Comparison of ENCODE assay signal across 13 cellular contexts in the genomic region with DNA sequence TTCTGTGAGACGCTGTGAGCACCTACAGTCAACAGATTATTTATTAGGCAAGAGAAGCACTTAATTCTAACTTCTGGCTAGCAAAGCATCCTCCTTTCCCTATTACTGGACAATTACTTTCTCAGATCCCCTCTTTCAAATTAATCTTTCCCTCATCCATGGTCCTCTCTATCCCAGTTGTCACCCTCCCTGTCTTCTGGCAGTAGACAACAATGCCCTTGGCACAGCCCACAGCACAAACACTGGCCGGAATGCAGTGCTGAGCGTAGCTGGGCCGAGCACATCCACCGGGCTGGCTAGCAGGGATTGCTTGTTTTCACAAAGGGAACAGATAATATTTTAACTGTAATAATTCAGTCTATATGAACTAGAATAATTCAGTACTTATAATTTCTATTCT.
DNase-seq lines count a peak whose midpoint lies in the region; TF ChIP-seq lines count a peak whose summit lies in the region.
"Had no signal": no experiment of that assay in that cellular context is flagged by ENCODE, and none has a peak within 500 bp of the region (broad histone marks: within the 10 kb centered on the region; RNA-seq: fewer than 3 reads in every experiment).

No MANE protein-coding gene starts in this region.

- in situ Hi-C loops in GM23248 (cut with MboI): no loop called here

- no peaks in the 10 kb centered on the region for H3K9me3 Mint-ChIP-seq in activated T-helper 2 cell treated with anti-CD3 and anti-CD28 coated beads, Interferon-gamma antibody, Interleukin-2, Interleukin-4, amounts not matched to agents 10 μg/mL and 5 μg/mL and 100 μg/mL, durations not matched to agents 14 hours and 24 hours and 36 hours
- H3K9me3 Mint-ChIP-seq in Caco-2 (ENCODE audit: unreplicated experiment): no peaks in the 10 kb centered on the region
- H3K9me3 Mint-ChIP-seq: activated T-helper 17 cell treated with anti-CD3 and anti-CD28 coated beads, Interleukin-2, amount 50 U/mL, for 72 hours had no signal

- no peak overlapping the region for H3K27ac Mint-ChIP-seq in activated T-helper 2 cell treated with anti-CD3 and anti-CD28 coated beads, Interferon-gamma antibody, Interleukin-2, Interleukin-4, amounts not matched to agents 10 μg/mL and 5 μg/mL and 100 μg/mL, durations not matched to agents 14 hours and 24 hours and 36 hours
- H3K27ac Mint-ChIP-seq in Caco-2 (ENCODE audit: unreplicated experiment): no peak overlapping the region
- H3K27ac Mint-ChIP-seq: activated T-helper 17 cell treated with anti-CD3 and anti-CD28 coated beads, Interleukin-2, amount 50 U/mL, for 72 hours had no signal

- no peak overlapping the region for H3K27ac ChIP-seq in GM23248
- H3K27ac ChIP-seq in MM.1S (ENCODE audit: low read length): no peak overlapping the region
- H3K27ac ChIP-seq: gastroesophageal sphincter had no signal

- CTCF ChIA-PET in Caco-2 (lab: Charles Lee): no interaction called here

- TF ChIP-seq CTCF in MM.1S (IDR thresholded peaks at IDR 0.05; ENCODE audit: low read length): no peak
- no peak for TF ChIP-seq CTCF in Caco-2 (IDR thresholded peaks at IDR 0.05; ENCODE audit: insufficient read depth in 1 of 2, low read depth in 1 of 2, low read length in 1 of 2, severe bottlenecking in 1 of 2, unreplicated experiment in 1 of 2)

- no peak overlapping the region for H3K4me3 Mint-ChIP-seq in activated T-helper 2 cell treated with anti-CD3 and anti-CD28 coated beads, Interferon-gamma antibody, Interleukin-2, Interleukin-4, amounts not matched to agents 10 μg/mL and 5 μg/mL and 100 μg/mL, durations not matched to agents 14 hours and 24 hours and 36 hours (ENCODE audit: low read depth)
- no peak overlapping the region for H3K4me3 Mint-ChIP-seq in Caco-2 (ENCODE audit: unreplicated experiment)
- H3K4me3 Mint-ChIP-seq: activated T-helper 17 cell treated with anti-CD3 and anti-CD28 coated beads, Interleukin-2, amount 50 U/mL, for 72 hours had no signal

- H3K27me3 Mint-ChIP-seq in activated T-helper 2 cell treated with anti-CD3 and anti-CD28 coated beads, Interferon-gamma antibody, Interleukin-2, Interleukin-4, amounts not matched to agents 10 μg/mL and 5 μg/mL and 100 μg/mL, durations not matched to agents 14 hours and 24 hours and 36 hours (ENCODE audit: low read depth): no peaks in the 10 kb centered on the region
- no peaks in the 10 kb centered on the region for H3K27me3 Mint-ChIP-seq in Caco-2 (ENCODE audit: insufficient read depth, unreplicated experiment)
- H3K27me3 Mint-ChIP-seq: activated T-helper 17 cell treated with anti-CD3 and anti-CD28 coated beads, Interleukin-2, amount 50 U/mL, for 72 hours had no signal

- intact Hi-C loops in activated T-helper 2 cell treated with anti-CD3 and anti-CD28 coated beads, Interferon-gamma antibody, Interleukin-2, Interleukin-4, amounts not matched to agents 10 μg/mL and 5 μg/mL and 100 μg/mL, durations not matched to agents 14 hours and 24 hours and 36 hours (cut with micrococcal nuclease): no loop called here
- intact Hi-C loops in Caco-2 (cut with micrococcal nuclease; ENCODE audit: unreplicated experiment): loop anchor here (1.0 kb wide), 1 partner anchor 8 kb away; no protein-coding TSS in a partner anchor

- H3K4me2 ChIP-seq in GM23248 (ENCODE audit: unreplicated experiment) (no peak overlapping the region), MM.1S (ENCODE audit: low read depth, low read length) (no peak overlapping the region)

- BruUV-seq in Caco-2 (replicated peaks; lab: Mats Ljungman, UMichigan): no TSS peak

- H3K9me3 ChIP-seq in GM23248 (ENCODE audit: low read depth) (no peaks in the 10 kb centered on the region), MM.1S (replicated peaks; ENCODE audit: insufficient read depth, low read length) (no peaks in the 10 kb centered on the region), Caco-2 (no peaks in the 10 kb centered on the region)
- H3K9me3 ChIP-seq: BE2C, gastroesophageal sphincter had no signal

- 58 to 65% methylated on average over 5 of the region's 5 CpGs for WGBS in GM23248 (ENCODE audit: low coverage in 1 of 2, low lambda C conversion rate in 2 of 2, missing lambda C conversion rate in 2 of 2), 2 experiments

- H3K9me2 ChIP-seq in GM23248 (ENCODE audit: insufficient read depth) (no peaks in the 10 kb centered on the region), MM.1S (replicated peaks; ENCODE audit: insufficient read depth, low read length) (no peaks in the 10 kb centered on the region)

- H3K79me2 ChIP-seq in GM23248 (ENCODE audit: insufficient read depth) (no peaks in the 10 kb centered on the region), MM.1S (ENCODE audit: low read length) (no peaks in the 10 kb centered on the region)

- no peaks in the 10 kb centered on the region for H3K4me1 Mint-ChIP-seq in activated T-helper 2 cell treated with anti-CD3 and anti-CD28 coated beads, Interferon-gamma antibody, Interleukin-2, Interleukin-4, amounts not matched to agents 10 μg/mL and 5 μg/mL and 100 μg/mL, durations not matched to agents 14 hours and 24 hours and 36 hours (ENCODE audit: low read depth)
- peaks cover 15% of the 10 kb centered on the region for H3K4me1 Mint-ChIP-seq in Caco-2 (ENCODE audit: low read depth, unreplicated experiment)
- H3K4me1 Mint-ChIP-seq: activated T-helper 17 cell treated with anti-CD3 and anti-CD28 coated beads, Interleukin-2, amount 50 U/mL, for 72 hours had no signal

- H3K4me1 ChIP-seq in GM23248 (ENCODE audit: insufficient read depth): peaks cover 9% of the 10 kb centered on the region; the same call in 1 of the 2 replicates
- no peaks in the 10 kb centered on the region for H3K4me1 ChIP-seq in MM.1S (ENCODE audit: low read length)
- peaks cover 15% of the 10 kb centered on the region; the same call in 1 of the 2 replicates for H3K4me1 ChIP-seq in Caco-2

- H3F3A ChIP-seq in GM23248 (ENCODE audit: insufficient read depth) (no peaks in the 10 kb centered on the region), MM.1S (ENCODE audit: insufficient read depth, low read length) (no peaks in the 10 kb centered on the region)

- no peaks in the 10 kb centered on the region for H4K20me1 ChIP-seq in GM23248 (ENCODE audit: insufficient read depth)
- H4K20me1 ChIP-seq in MM.1S (ENCODE audit: insufficient read depth, low read length): no peaks in the 10 kb centered on the region

- H3K4me3 ChIP-seq in GM23248: no peak overlapping the region
- no peak overlapping the region for H3K4me3 ChIP-seq in MM.1S (ENCODE audit: low read length)
- no peak overlapping the region for H3K4me3 ChIP-seq in Caco-2 (ENCODE audit: low read depth, low read length)
- H3K4me3 ChIP-seq: gastroesophageal sphincter had no signal

- no peaks in the 10 kb centered on the region for H3K36me3 Mint-ChIP-seq in activated T-helper 2 cell treated with anti-CD3 and anti-CD28 coated beads, Interferon-gamma antibody, Interleukin-2, Interleukin-4, amounts not matched to agents 10 μg/mL and 5 μg/mL and 100 μg/mL, durations not matched to agents 14 hours and 24 hours and 36 hours (ENCODE audit: low read depth)
- no peaks in the 10 kb centered on the region for H3K36me3 Mint-ChIP-seq in Caco-2 (ENCODE audit: insufficient read depth, unreplicated experiment)

- H3K27me3 ChIP-seq in GM23248 (replicated peaks; ENCODE audit: insufficient read depth) (no peaks in the 10 kb centered on the region), MM.1S (replicated peaks; ENCODE audit: insufficient read depth, low read length) (no peaks in the 10 kb centered on the region), Caco-2 (replicated peaks; ENCODE audit: control insufficient read depth, insufficient read depth, low read length) (no peaks in the 10 kb centered on the region)
- H3K27me3 ChIP-seq: BE2C, gastroesophageal sphincter had no signal

- H3K36me3 ChIP-seq in GM23248 (ENCODE audit: low read depth): no peaks in the 10 kb centered on the region
- H3K36me3 ChIP-seq in MM.1S (replicated peaks; ENCODE audit: insufficient read depth, low read length): no peaks in the 10 kb centered on the region
- no peaks in the 10 kb centered on the region for H3K36me3 ChIP-seq in Caco-2 (ENCODE audit: control insufficient read depth, insufficient read depth, low read length)
- H3K36me3 ChIP-seq: BE2C, gastroesophageal sphincter had no signal

- POLR2A ChIA-PET in Caco-2 (lab: Charles Lee): no interaction called here

- H3K9ac ChIP-seq in GM23248: no peak overlapping the region
- no peak overlapping the region for H3K9ac ChIP-seq in MM.1S (ENCODE audit: low read length)

- H2AFZ ChIP-seq in GM23248 (no peak overlapping the region), MM.1S (ENCODE audit: low read length) (no peak overlapping the region)

- DNase-seq in GM23248 (peak; percentile 27), astrocyte of the hippocampus (ENCODE audit: low read depth, low spot score) (peak; percentile 53), hypothalamus (lab: John Stamatoyannopoulos, UW) (peak in 29 of 51 donors; percentile 4 to 68 (median 37)), putamen (ENCODE audit: low spot score) (peak; percentile 62), MM.1S (no peak), Caco-2 (no peak), occipital lobe (lab: John Stamatoyannopoulos, UW) (no peak)
- DNase-seq in activated T-helper 2 cell treated with anti-CD3 and anti-CD28 coated beads, Interferon-gamma antibody, Interleukin-2, Interleukin-4, amounts not matched to agents 10 μg/mL and 5 μg/mL and 100 μg/mL, durations not matched to agents 14 hours and 24 hours and 36 hours (ENCODE audit: low spot score): no peak
- DNase-seq: activated CD4-positive, alpha-beta T cell treated with anti-CD3 and anti-CD28 coated beads, Interleukin-2, amount 50 U/mL, for 1 hour; stimulated activated CD8-positive, alpha-beta memory T cell treated with anti-CD3 and anti-CD28 coated beads, Interleukin-4, amount 100 ng/mL, for 48 hours had no signal

Comparison
In these comparisons a context has a peak if more than half of its experiments do, and no peak if none do; other contexts are left out.
1. DNase-seq: peak in GM23248 (single experiment), astrocyte of the hippocampus (single experiment), hypothalamus (29 of 51) and putamen (single experiment); none in MM.1S (single experiment), activated T-helper 2 cell treated with anti-CD3 and anti-CD28 coated beads, Interferon-gamma antibody, Interleukin-2, Interleukin-4, amounts not matched to agents 10 μg/mL and 5 μg/mL and 100 μg/mL, durations not matched to agents 14 hours and 24 hours and 36 hours (single experiment), Caco-2 (0 of 2) and occipital lobe (single experiment).